Comparison of ENCODE assay signal across 1 cellular context in the genomic region with DNA sequence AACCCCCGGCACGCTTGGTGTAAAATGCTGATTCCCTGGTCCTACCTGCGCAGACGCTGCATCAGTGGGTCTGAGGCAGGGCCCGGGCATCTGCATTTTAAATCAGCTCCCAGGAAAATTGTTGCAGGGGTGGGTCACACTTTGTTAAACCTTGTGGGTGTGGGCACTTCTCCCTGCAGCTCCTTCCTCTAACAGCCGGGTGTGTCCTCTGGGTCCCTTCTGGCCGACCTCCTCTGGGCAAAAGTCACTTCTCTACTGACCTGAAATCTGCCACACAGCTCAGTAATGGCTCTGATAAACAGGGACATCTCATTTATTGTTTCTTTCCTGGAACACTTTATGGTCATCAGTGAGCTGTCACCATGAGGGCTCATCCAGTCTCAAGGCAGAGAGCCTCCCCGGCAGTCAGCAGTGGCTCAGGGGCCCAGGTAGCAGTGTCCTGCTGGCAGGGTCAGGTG.
TF ChIP-seq lines count a peak whose summit lies in the region.

No MANE protein-coding gene starts in this region.

TF ChIP-seq in GM12878, 131 proteins besides CTCF, POLR2A, EP300 and RAD21 (continued from another document):
- TF ChIP-seq, protein P1, sequence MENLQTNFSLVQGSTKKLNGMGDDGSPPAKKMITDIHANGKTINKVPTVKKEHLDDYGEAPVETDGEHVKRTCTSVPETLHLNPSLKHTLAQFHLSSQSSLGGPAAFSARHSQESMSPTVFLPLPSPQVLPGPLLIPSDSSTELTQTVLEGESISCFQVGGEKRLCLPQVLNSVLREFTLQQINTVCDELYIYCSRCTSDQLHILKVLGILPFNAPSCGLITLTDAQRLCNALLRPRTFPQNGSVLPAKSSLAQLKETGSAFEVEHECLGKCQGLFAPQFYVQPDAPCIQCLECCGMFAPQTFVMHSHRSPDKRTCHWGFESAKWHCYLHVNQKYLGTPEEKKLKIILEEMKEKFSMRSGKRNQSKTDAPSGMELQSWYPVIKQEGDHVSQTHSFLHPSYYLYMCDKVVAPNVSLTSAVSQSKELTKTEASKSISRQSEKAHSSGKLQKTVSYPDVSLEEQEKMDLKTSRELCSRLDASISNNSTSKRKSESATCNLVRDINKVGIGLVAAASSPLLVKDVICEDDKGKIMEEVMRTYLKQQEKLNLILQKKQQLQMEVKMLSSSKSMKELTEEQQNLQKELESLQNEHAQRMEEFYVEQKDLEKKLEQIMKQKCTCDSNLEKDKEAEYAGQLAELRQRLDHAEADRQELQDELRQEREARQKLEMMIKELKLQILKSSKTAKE (IDR thresholded peaks at IDR 0.05; ENCODE audit: low read depth, poor library complexity, severe bottlenecking) = peak; percentile 15
